In genomic region chr10:19816420-19817250, GRCh38 we compare ENCODE assay signal across 8 cellular contexts. TPM values are rescaled to one million over a fixed set of nuclear protein-coding genes. Genes with fewer than 3 reads are reported as not detected.
A peak's percentile ranks its signal among the peaks of the same experiment; 100 is the strongest.
DNase-seq lines count a peak whose midpoint lies in the region; ATAC-seq and TF ChIP-seq lines count a peak whose summit lies in the region.

Gene PLXDC2, plus strand, starts transcription at chr10:19816432.

- peaks cover 6% of the 10 kb centered on the region for H3K4me1 ChIP-seq in foreskin keratinocyte

- H3K4me3 Mint-ChIP-seq in natural killer cell treated with Interleukin-12 subunit alpha and Interleukin-12 subunit beta and Interleukin-15 and Interleukin-18, amount 100 ng/mL, for 72 hours, result peak within 1 kb of the TSS; percentile 80

- H3K27ac ChIP-seq in WERI-Rb-1 (no peak within 1 kb of the TSS), foreskin keratinocyte (no peak within 1 kb of the TSS)

- peak; percentile 1 to 30 for DNase-seq in NCI-H524 (lab: John Stamatoyannopoulos, UW)
- no peak for DNase-seq in NCI-H524 treated with DMSO at 0.1 percent for 48 hours (lab: John Stamatoyannopoulos, UW)
- DNase-seq in WERI-Rb-1, result peak; percentile 16
- DNase-seq in foreskin keratinocyte, result peak; percentile 52 to 68
- DNase-seq in natural killer cell treated with Interleukin-12 subunit alpha and Interleukin-12 subunit beta and Interleukin-15 and Interleukin-18, amount 100 ng/mL, for 72 hours (ENCODE audit: low spot score), result no peak
- no peak for DNase-seq in NCI-H1436 (lab: John Stamatoyannopoulos, UW)

- H3K4me3 ChIP-seq in WERI-Rb-1 (ENCODE audit: low read depth, low read length), result peak within 1 kb of the TSS; percentile 70

- H3K36me3 ChIP-seq in WERI-Rb-1, result no peaks in the 10 kb centered on the region

- peaks cover 13 to 31% of the 10 kb centered on the region in 2 donors for H3K4me1 Mint-ChIP-seq in natural killer cell treated with Interleukin-12 subunit alpha and Interleukin-12 subunit beta and Interleukin-15 and Interleukin-18, amount 100 ng/mL, for 72 hours (ENCODE audit: low read depth in 2 of 2)

- no peaks in the 10 kb centered on the region for H3K27me3 ChIP-seq in WERI-Rb-1 (ENCODE audit: insufficient read depth, low read depth, severe bottlenecking)
- H3K27me3 ChIP-seq in foreskin keratinocyte, result peaks cover 13% of the 10 kb centered on the region

- H3K9me3 Mint-ChIP-seq in natural killer cell treated with Interleukin-12 subunit alpha and Interleukin-12 subunit beta and Interleukin-15 and Interleukin-18, amount 100 ng/mL, for 72 hours, result no peaks in the 10 kb centered on the region

- ATAC-seq in HG03432 (IDR thresholded peaks at IDR 0.05; ENCODE audit: unreplicated experiment) (peak; percentile 50), foreskin keratinocyte (peak; percentile 43), GM19035 (IDR thresholded peaks at IDR 0.05; ENCODE audit: unreplicated experiment) (no peak)
- ATAC-seq in natural killer cell treated with Interleukin-12 subunit alpha and Interleukin-12 subunit beta and Interleukin-15 and Interleukin-18, amount 100 ng/mL, for 72 hours, result peak; percentile 61 to 73

- H3K9me3 ChIP-seq in WERI-Rb-1 (ENCODE audit: severe bottlenecking), result no peaks in the 10 kb centered on the region

- TF ChIP-seq CTCF in WERI-Rb-1 (IDR thresholded peaks at IDR 0.05; ENCODE audit: low read depth, low read length) (no peak), foreskin keratinocyte (conservative IDR thresholded peaks at IDR 0.05) (no peak)

- peak within 1 kb of the TSS in 1 of 2 donors; percentile 83 for H3K27ac Mint-ChIP-seq in natural killer cell treated with Interleukin-12 subunit alpha and Interleukin-12 subunit beta and Interleukin-15 and Interleukin-18, amount 100 ng/mL, for 72 hours

- no peaks in the 10 kb centered on the region for H3K36me3 Mint-ChIP-seq in natural killer cell treated with Interleukin-12 subunit alpha and Interleukin-12 subunit beta and Interleukin-15 and Interleukin-18, amount 100 ng/mL, for 72 hours

- peaks cover 17 to 25% of the 10 kb centered on the region in 2 donors for H3K27me3 Mint-ChIP-seq in natural killer cell treated with Interleukin-12 subunit alpha and Interleukin-12 subunit beta and Interleukin-15 and Interleukin-18, amount 100 ng/mL, for 72 hours

RNA-seq across cellular contexts. Expression of gene PLXDC2, which starts in this region (rescaled TPM):
- total RNA-seq in foreskin keratinocyte, result 4.2 and 5.1 TPM in 2 replicates
- 1.9 TPM in 2 replicates for polyA plus RNA-seq in foreskin keratinocyte
- total RNA-seq in natural killer cell treated with Interleukin-12 subunit alpha and Interleukin-12 subunit beta and Interleukin-15 and Interleukin-18, amount 100 ng/mL, for 72 hours, result 10 to 100 TPM in 1 of 2 donors, 1 to 10 TPM in 1; 3.5 to 14.0 TPM

Comparison
In these comparisons a context has a peak if more than half of its experiments do, and no peak if none do; other contexts are left out.
1. DNase-seq: peak in NCI-H524 (2 of 2), WERI-Rb-1 (single experiment) and foreskin keratinocyte (2 of 2); none in NCI-H524 treated with DMSO at 0.1 percent for 48 hours (single experiment), natural killer cell treated with Interleukin-12 subunit alpha and Interleukin-12 subunit beta and Interleukin-15 and Interleukin-18, amount 100 ng/mL, for 72 hours (single experiment) and NCI-H1436 (single experiment).